ENCODE assay signal across 22 cellular contexts in genomic region chr10:12801214-12802087, GRCh38.
DNase-seq lines count a peak whose midpoint lies in the region; ATAC-seq, FAIRE-seq and TF ChIP-seq lines count a peak whose summit lies in the region.
"Had no signal": no experiment of that assay in that cellular context is flagged by ENCODE, and none has a peak within 500 bp of the region (broad histone marks: within the 10 kb centered on the region; RNA-seq: fewer than 3 reads in every experiment).

No MANE protein-coding gene starts in this region.

- H3K9me1 ChIP-seq in endothelial cell of umbilical vein (replicated peaks; ENCODE audit: control insufficient read depth, extremely low read depth, insufficient read depth, low read length), result no peaks in the 10 kb centered on the region

- H3K9me2 ChIP-seq in PC-3 (replicated peaks; ENCODE audit: low read length), result no peaks in the 10 kb centered on the region

- TF ChIP-seq CTCF in PC-3 (conservative IDR thresholded peaks at IDR 0.05; ENCODE audit: low read depth, low read length) (no peak), endothelial cell of umbilical vein (IDR thresholded peaks at IDR 0.05; ENCODE audit: extremely low read depth in 1 of 2, insufficient read depth in 1 of 2, low read depth in 1 of 2, low read length in 2 of 2) (no peak)

- no peaks in the 10 kb centered on the region for H3K9me3 Mint-ChIP-seq in activated CD4-positive, alpha-beta T cell treated with anti-CD3 and anti-CD28 coated beads for 36 hours (ENCODE audit: low read depth)
- H3K9me3 Mint-ChIP-seq: CD4-positive, alpha-beta memory T cell had no signal

- dilution Hi-C loops in endothelial cell of umbilical vein (cut with MboI; ENCODE audit: extremely low pct_ligation_motif_present, low sequenced_read_pairs), result no loop called here

- peak; percentile 75 for FAIRE-seq in endothelial cell of umbilical vein (lab: Jason Lieb, UNC)
- FAIRE-seq: GM19239 had no signal

- H3K4me3 Mint-ChIP-seq in activated CD4-positive, alpha-beta T cell treated with anti-CD3 and anti-CD28 coated beads for 36 hours, result no peak overlapping the region
- H3K4me3 Mint-ChIP-seq: CD4-positive, alpha-beta memory T cell; HFFc6 had no signal

- POLR2A ChIA-PET in PC-3 (lab: Charles Lee; ENCODE audit: unreplicated experiment) (no interaction called here), endothelial cell of umbilical vein (lab: Charles Lee) (no interaction called here)
- POLR2A ChIA-PET in activated CD4-positive, alpha-beta T cell treated with anti-CD3 and anti-CD28 coated beads for 36 hours (lab: Charles Lee), result no interaction called here

- no peaks in the 10 kb centered on the region for H3K4me1 Mint-ChIP-seq in activated CD4-positive, alpha-beta T cell treated with anti-CD3 and anti-CD28 coated beads for 36 hours
- H3K4me1 Mint-ChIP-seq: CD4-positive, alpha-beta memory T cell had no signal

- H3K36me3 Mint-ChIP-seq in activated CD4-positive, alpha-beta T cell treated with anti-CD3 and anti-CD28 coated beads for 36 hours (ENCODE audit: low read depth), result peaks cover 2% of the 10 kb centered on the region

- H3K27me3 Mint-ChIP-seq in activated CD4-positive, alpha-beta T cell treated with anti-CD3 and anti-CD28 coated beads for 36 hours, result no peaks in the 10 kb centered on the region
- H3K27me3 Mint-ChIP-seq: CD4-positive, alpha-beta memory T cell had no signal

- H3K27me3 ChIP-seq in PC-3 (ENCODE audit: low read length) (no peaks in the 10 kb centered on the region), endothelial cell of umbilical vein (ENCODE audit: control insufficient read depth in 2 of 2, insufficient read depth in 2 of 2, low read length in 2 of 2) (peaks cover 0 to 1% of the 10 kb centered on the region in 2 experiments)
- H3K27me3 ChIP-seq: BLaER1 treated with 17β-estradiol and CSF1 and Interleukin-3, amounts not matched to agents 10 nM and 100 nM had no signal

- H4K20me1 ChIP-seq in PC-3 (ENCODE audit: low read length), result no peaks in the 10 kb centered on the region
- H4K20me1 ChIP-seq in endothelial cell of umbilical vein (replicated peaks; ENCODE audit: control insufficient read depth, extremely low read depth, insufficient read depth, low read length), result no peaks in the 10 kb centered on the region
- H4K20me1 ChIP-seq: BLaER1 treated with 17β-estradiol and CSF1 and Interleukin-3, amounts not matched to agents 10 nM and 100 nM had no signal

- no peaks in the 10 kb centered on the region for H3K36me3 ChIP-seq in PC-3 (ENCODE audit: low read depth, low read length)
- H3K36me3 ChIP-seq in endothelial cell of umbilical vein (ENCODE audit: control insufficient read depth in 2 of 2, extremely low read depth in 1 of 2, insufficient read depth in 2 of 2, low read length in 2 of 2), result no peaks in the 10 kb centered on the region

- H3K9me3 ChIP-seq in PC-3 (ENCODE audit: low read length), result no peaks in the 10 kb centered on the region
- H3K9me3 ChIP-seq in endothelial cell of umbilical vein (replicated peaks; ENCODE audit: control insufficient read depth, insufficient read depth, low read length), result no peaks in the 10 kb centered on the region
- H3K9me3 ChIP-seq: BLaER1 treated with 17β-estradiol and CSF1 and Interleukin-3, amounts not matched to agents 10 nM and 100 nM had no signal

- DNase-seq in 8988T (peak; percentile 36), PC-3 (peak; percentile 64), endothelial cell of umbilical vein (ENCODE audit: low read depth, low spot score) (peak; percentile 44), left colon (no peak), DMS79 (lab: John Stamatoyannopoulos, UW) (no peak), NCI-H2107 (lab: John Stamatoyannopoulos, UW) (no peak), caudate nucleus (lab: John Stamatoyannopoulos, UW) (no peak)
- no peak for DNase-seq in activated CD4-positive, alpha-beta T cell treated with anti-CD3 and anti-CD28 coated beads for 36 hours
- DNase-seq: CD4-positive, alpha-beta memory T cell; GF-D8; H7; HFFc6; NCI-H1092; NCI-H1436; NCI-H1930; NCI-H345; NCI-H524; NCI-H82; Right ventricle myocardium superior had no signal

- H3F3A ChIP-seq in PC-3 (ENCODE audit: low read length, unreplicated experiment), result no peaks in the 10 kb centered on the region

- H3K4me3 ChIP-seq in PC-3 (ENCODE audit: low read length) (no peak overlapping the region), endothelial cell of umbilical vein (replicated peaks in 1 of 3; ENCODE audit: insufficient read depth in 1 of 3, low read depth in 1 of 3, low read length in 3 of 3) (no peak overlapping the region)
- H3K4me3 ChIP-seq: BLaER1 treated with 17β-estradiol and CSF1 and Interleukin-3, amounts not matched to agents 10 nM and 100 nM had no signal

- TF ChIP-seq POLR2A in endothelial cell of umbilical vein (IDR thresholded peaks at IDR 0.05; ENCODE audit: low read depth, low read length), result no peak

- BruUV-seq in PC-3 (replicated peaks; lab: Mats Ljungman, UMichigan) (no TSS peak), endothelial cell of umbilical vein (replicated peaks; lab: Mats Ljungman, UMichigan) (no TSS peak)

- H3K27ac ChIP-seq in PC-3 (ENCODE audit: low read length) (no peak overlapping the region), endothelial cell of umbilical vein (ENCODE audit: insufficient read depth, low read depth, low read length) (no peak overlapping the region), caudate nucleus (ENCODE audit: low read depth, low read length) (no peak overlapping the region)
- H3K27ac ChIP-seq: 22Rv1; BLaER1 treated with 17β-estradiol and CSF1 and Interleukin-3, amounts not matched to agents 10 nM and 100 nM had no signal

- H3K79me2 ChIP-seq in PC-3 (ENCODE audit: low read length), result no peaks in the 10 kb centered on the region
- no peaks in the 10 kb centered on the region for H3K79me2 ChIP-seq in endothelial cell of umbilical vein (ENCODE audit: control insufficient read depth, insufficient read depth, low read length)

- ATAC-seq in PC-3 (peak; percentile 97), left colon (peak; percentile 30)
- no peak for ATAC-seq in activated CD4-positive, alpha-beta T cell treated with anti-CD3 and anti-CD28 coated beads for 36 hours

- CTCF ChIA-PET in PC-3 (lab: Charles Lee) (no interaction called here), endothelial cell of umbilical vein (lab: Charles Lee) (interaction anchor here (0.8 to 1.0 kb wide), 3 partner anchors 19 to 101 kb away, joined by 3 to 4 read pairs (median 3); no protein-coding TSS in a partner anchor)
- CTCF ChIA-PET in activated CD4-positive, alpha-beta T cell treated with anti-CD3 and anti-CD28 coated beads for 36 hours (lab: Charles Lee), result no interaction called here

- no peak overlapping the region for H3K27ac Mint-ChIP-seq in activated CD4-positive, alpha-beta T cell treated with anti-CD3 and anti-CD28 coated beads for 36 hours
- H3K27ac Mint-ChIP-seq: CD4-positive, alpha-beta memory T cell; HFFc6 had no signal

- H3K4me2 ChIP-seq in PC-3 (ENCODE audit: low read length), result no peak overlapping the region
- no peak overlapping the region for H3K4me2 ChIP-seq in endothelial cell of umbilical vein (ENCODE audit: insufficient read depth, low read length)
- H3K4me2 ChIP-seq: BLaER1 treated with 17β-estradiol and CSF1 and Interleukin-3, amounts not matched to agents 10 nM and 100 nM had no signal

- intact Hi-C loops in PC-3 (cut with micrococcal nuclease) (no loop called here), endothelial cell of umbilical vein (cut with micrococcal nuclease) (loop anchor here (5.0 kb wide), 1 partner anchor 46 kb away; no protein-coding TSS in a partner anchor), left colon (cut with DNase I, micrococcal nuclease) (no loop called here)
- intact Hi-C loops in activated CD4-positive, alpha-beta T cell treated with anti-CD3 and anti-CD28 coated beads for 36 hours (cut with DNase I, micrococcal nuclease), result no loop called here

- H3K4me1 ChIP-seq in PC-3 (ENCODE audit: insufficient read depth, low read length) (no peaks in the 10 kb centered on the region), endothelial cell of umbilical vein (ENCODE audit: control insufficient read depth, extremely low read depth, insufficient read depth, low read length) (peaks cover 6% of the 10 kb centered on the region)

- H2AFZ ChIP-seq in PC-3 (ENCODE audit: low read length), result no peak overlapping the region
- no peak overlapping the region for H2AFZ ChIP-seq in endothelial cell of umbilical vein (ENCODE audit: low read depth, low read length)

- H3K9ac ChIP-seq in PC-3 (ENCODE audit: low read length) (no peak overlapping the region), endothelial cell of umbilical vein (replicated peaks; ENCODE audit: extremely low read depth, insufficient read depth, low read length) (no peak overlapping the region)
- H3K9ac ChIP-seq: BLaER1 treated with 17β-estradiol and CSF1 and Interleukin-3, amounts not matched to agents 10 nM and 100 nM had no signal

TF ChIP-seq in endothelial cell of umbilical vein, 7 proteins besides CTCF, POLR2A, EP300 and RAD21:
- TF ChIP-seq MYC (IDR thresholded peaks at IDR 0.05; ENCODE audit: low read depth, low read length) (no peak), GATA2 (IDR thresholded peaks at IDR 0.05; ENCODE audit: insufficient read depth, insufficient read length, low read depth, low read length) (peak; percentile 25), JUN (IDR thresholded peaks at IDR 0.05; ENCODE audit: borderline replicate concordance, insufficient read depth, insufficient read length, low read depth) (peak; percentile 56), MAX (IDR thresholded peaks at IDR 0.05; ENCODE audit: insufficient read depth, insufficient read length) (no peak), POLR2AphosphoS5 (IDR thresholded peaks at IDR 0.05; ENCODE audit: insufficient read depth, low read depth, low read length) (no peak), EZH2 (IDR thresholded peaks at IDR 0.05; ENCODE audit: borderline replicate concordance, low read depth, low read length, severe bottlenecking) (no peak), FOS (IDR thresholded peaks at IDR 0.05; ENCODE audit: borderline replicate concordance, insufficient read depth, low read length) (peak; percentile 50)

Comparison
In these comparisons a context has a peak if more than half of its experiments do, and no peak if none do; other contexts are left out.
1. DNase-seq: peak in 8988T (single experiment), PC-3 (single experiment) and endothelial cell of umbilical vein (single experiment); none in left colon (0 of 2), DMS79 (single experiment), NCI-H2107 (single experiment), activated CD4-positive, alpha-beta T cell treated with anti-CD3 and anti-CD28 coated beads for 36 hours (single experiment) and caudate nucleus (0 of 61).